ENCODE assay signal across 1 cellular context in the genomic region with DNA sequence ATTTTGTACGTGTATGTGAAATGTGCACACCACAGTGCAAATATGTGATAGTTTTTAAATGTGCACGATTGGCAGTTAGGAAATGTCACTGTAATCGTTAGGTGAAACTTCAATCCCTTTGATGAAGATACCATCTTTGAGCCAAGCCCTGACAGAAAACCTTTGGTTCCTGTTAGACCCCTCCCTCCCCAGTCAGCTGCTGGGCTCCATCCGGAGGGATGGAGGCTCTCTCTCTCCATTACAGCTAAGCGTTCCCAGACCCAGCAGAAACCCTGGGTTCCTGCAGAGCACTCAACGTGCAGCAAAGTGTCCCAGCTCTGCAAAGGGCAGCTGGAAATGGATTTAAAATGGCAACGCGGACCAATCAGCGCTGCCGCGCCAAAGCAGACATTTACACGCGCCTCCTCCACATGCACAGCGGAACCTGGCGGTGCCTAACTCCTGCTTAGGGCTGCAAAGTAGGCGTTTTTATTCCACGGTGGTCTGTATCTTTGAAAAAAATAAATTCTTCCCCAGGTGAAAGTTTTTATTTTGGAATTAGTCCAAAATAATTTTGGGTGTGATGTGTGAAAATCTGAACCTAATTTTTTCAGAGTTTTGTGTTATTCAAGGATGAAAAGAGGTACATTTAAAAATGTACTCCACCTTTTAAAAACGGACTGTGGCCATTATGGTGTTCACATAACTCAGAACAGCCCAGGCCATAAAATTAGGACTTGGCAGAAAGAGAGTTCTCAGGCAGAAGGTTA.
TF ChIP-seq lines count a peak whose summit lies in the region.

No MANE protein-coding gene starts in this region.

TF ChIP-seq in HepG2, 621 proteins besides CTCF, POLR2A, EP300 and RAD21 (continued from another document and continues in another):
- TF ChIP-seq, protein P1, sequence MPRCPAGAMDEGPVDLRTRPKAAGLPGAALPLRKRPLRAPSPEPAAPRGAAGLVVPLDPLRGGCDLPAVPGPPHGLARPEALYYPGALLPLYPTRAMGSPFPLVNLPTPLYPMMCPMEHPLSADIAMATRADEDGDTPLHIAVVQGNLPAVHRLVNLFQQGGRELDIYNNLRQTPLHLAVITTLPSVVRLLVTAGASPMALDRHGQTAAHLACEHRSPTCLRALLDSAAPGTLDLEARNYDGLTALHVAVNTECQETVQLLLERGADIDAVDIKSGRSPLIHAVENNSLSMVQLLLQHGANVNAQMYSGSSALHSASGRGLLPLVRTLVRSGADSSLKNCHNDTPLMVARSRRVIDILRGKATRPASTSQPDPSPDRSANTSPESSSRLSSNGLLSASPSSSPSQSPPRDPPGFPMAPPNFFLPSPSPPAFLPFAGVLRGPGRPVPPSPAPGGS (CRISPR knock-in tag; IDR thresholded peaks at IDR 0.05) = no peak
- TF ChIP-seq ZNF713 (CRISPR knock-in tag; IDR thresholded peaks at IDR 0.05) (no peak), ZMAT3 (CRISPR knock-in tag; conservative IDR thresholded peaks at IDR 0.05) (no peak; the same call in 1 of the 2 replicates), ZNF670 (CRISPR knock-in tag; IDR thresholded peaks at IDR 0.05; ENCODE audit: borderline replicate concordance) (no peak), TCF12 (IDR thresholded peaks at IDR 0.05) (no peak), TCF12 (CRISPR knock-in tag; IDR thresholded peaks at IDR 0.05) (no peak), PHF21A (CRISPR knock-in tag; IDR thresholded peaks at IDR 0.05) (peak; percentile 64), AGO1 (IDR thresholded peaks at IDR 0.05; ENCODE audit: low read depth, low read length, poor library complexity, severe bottlenecking) (no peak), MAZ (IDR thresholded peaks at IDR 0.05; ENCODE audit: borderline replicate concordance, low read depth, low read length) (no peak), MAZ (CRISPR knock-in tag; IDR thresholded peaks at IDR 0.05; ENCODE audit: low read depth) (no peak), ARNTL (CRISPR knock-in tag; IDR thresholded peaks at IDR 0.05) (peak; percentile 82; the same call in 1 of the 2 replicates), REPIN1 (CRISPR knock-in tag; IDR thresholded peaks at IDR 0.05; ENCODE audit: borderline replicate concordance, low read depth) (no peak; the same call in 1 of the 2 replicates), ZBTB20 (CRISPR knock-in tag; IDR thresholded peaks at IDR 0.05; ENCODE audit: borderline replicate concordance, low read depth) (0 out of 2 replicates have a peak, but pooled peaks have one; percentile 20), CCDC6 (CRISPR knock-in tag; IDR thresholded peaks at IDR 0.05) (no peak), MIER3 (CRISPR knock-in tag; IDR thresholded peaks at IDR 0.05; ENCODE audit: borderline replicate concordance) (no peak), NR2C2 (CRISPR knock-in tag; IDR thresholded peaks at IDR 0.05; ENCODE audit: borderline replicate concordance) (no peak; the same call in 1 of the 2 replicates), ZNF431 (CRISPR knock-in tag; IDR thresholded peaks at IDR 0.05; ENCODE audit: borderline replicate concordance, low read depth) (no peak; the same call in 1 of the 2 replicates), ZNF350 (CRISPR knock-in tag; IDR thresholded peaks at IDR 0.05; ENCODE audit: borderline replicate concordance, low read depth) (no peak), NFATC3 (CRISPR knock-in tag; IDR thresholded peaks at IDR 0.05) (no peak), MXI1 (IDR thresholded peaks at IDR 0.05; ENCODE audit: borderline replicate concordance, low read depth, low read length) (peak; percentile 77; the same call in 1 of the 3 replicates), RFX3 (CRISPR knock-in tag; IDR thresholded peaks at IDR 0.05) (no peak), ZNF331 (CRISPR knock-in tag; IDR thresholded peaks at IDR 0.05) (peak; percentile 85), KDM3A (CRISPR knock-in tag; IDR thresholded peaks at IDR 0.05; ENCODE audit: low read depth) (no peak), FIP1L1 (IDR thresholded peaks at IDR 0.05; ENCODE audit: borderline replicate concordance, insufficient read depth, low read depth, low read length) (no peak), RFX5 (IDR thresholded peaks at IDR 0.05; ENCODE audit: low read depth, low read length) (no peak), ZNF746 (CRISPR knock-in tag; IDR thresholded peaks at IDR 0.05) (no peak), SALL1 (CRISPR knock-in tag; IDR thresholded peaks at IDR 0.05) (peak; percentile 79), SMAD3 (CRISPR knock-in tag; IDR thresholded peaks at IDR 0.05) (no peak), JARID2 (CRISPR knock-in tag; IDR thresholded peaks at IDR 0.05; ENCODE audit: insufficient replicate concordance) (no peak), PRPF4 (IDR thresholded peaks at IDR 0.05; ENCODE audit: low read depth, low read length, poor library complexity, severe bottlenecking) (no peak), MYC (CRISPR knock-in tag; IDR thresholded peaks at IDR 0.05; ENCODE audit: borderline replicate concordance) (peak; percentile 86), KAT2B (IDR thresholded peaks at IDR 0.05; ENCODE audit: borderline replicate concordance, low read depth, low read length) (no peak), MLLT10 (CRISPR knock-in tag; IDR thresholded peaks at IDR 0.05) (no peak), ZNF589 (CRISPR knock-in tag; conservative IDR thresholded peaks at IDR 0.05) (no peak), SOX5 (CRISPR knock-in tag; IDR thresholded peaks at IDR 0.05; ENCODE audit: borderline replicate concordance) (no peak), ARNT2 (CRISPR knock-in tag; IDR thresholded peaks at IDR 0.05; ENCODE audit: low read depth) (peak; percentile 43; the same call in 1 of the 2 replicates), ZFP36L2 (CRISPR knock-in tag; IDR thresholded peaks at IDR 0.05) (no peak), NFIB (CRISPR knock-in tag; IDR thresholded peaks at IDR 0.05; ENCODE audit: borderline replicate concordance) (no peak), RFX1 (IDR thresholded peaks at IDR 0.05) (no peak), ZFP41 (CRISPR knock-in tag; IDR thresholded peaks at IDR 0.05; ENCODE audit: borderline replicate concordance) (no peak), MXD4 (CRISPR knock-in tag; IDR thresholded peaks at IDR 0.05) (no peak), CAMTA2 (CRISPR knock-in tag; IDR thresholded peaks at IDR 0.05; ENCODE audit: borderline replicate concordance) (no peak), SPEN (CRISPR knock-in tag; IDR thresholded peaks at IDR 0.05; ENCODE audit: low read depth) (no peak), ZSCAN20 (CRISPR knock-in tag; IDR thresholded peaks at IDR 0.05; ENCODE audit: borderline replicate concordance) (0 out of 2 replicates have a peak, but pooled peaks have one; percentile 52), SP2 (CRISPR knock-in tag; IDR thresholded peaks at IDR 0.05) (no peak)
- TF ChIP-seq, protein P2, sequence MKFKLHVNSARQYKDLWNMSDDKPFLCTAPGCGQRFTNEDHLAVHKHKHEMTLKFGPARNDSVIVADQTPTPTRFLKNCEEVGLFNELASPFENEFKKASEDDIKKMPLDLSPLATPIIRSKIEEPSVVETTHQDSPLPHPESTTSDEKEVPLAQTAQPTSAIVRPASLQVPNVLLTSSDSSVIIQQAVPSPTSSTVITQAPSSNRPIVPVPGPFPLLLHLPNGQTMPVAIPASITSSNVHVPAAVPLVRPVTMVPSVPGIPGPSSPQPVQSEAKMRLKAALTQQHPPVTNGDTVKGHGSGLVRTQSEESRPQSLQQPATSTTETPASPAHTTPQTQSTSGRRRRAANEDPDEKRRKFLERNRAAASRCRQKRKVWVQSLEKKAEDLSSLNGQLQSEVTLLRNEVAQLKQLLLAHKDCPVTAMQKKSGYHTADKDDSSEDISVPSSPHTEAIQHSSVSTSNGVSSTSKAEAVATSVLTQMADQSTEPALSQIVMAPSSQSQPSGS (CRISPR knock-in tag; IDR thresholded peaks at IDR 0.05) = no peak
- TF ChIP-seq, protein P3, sequence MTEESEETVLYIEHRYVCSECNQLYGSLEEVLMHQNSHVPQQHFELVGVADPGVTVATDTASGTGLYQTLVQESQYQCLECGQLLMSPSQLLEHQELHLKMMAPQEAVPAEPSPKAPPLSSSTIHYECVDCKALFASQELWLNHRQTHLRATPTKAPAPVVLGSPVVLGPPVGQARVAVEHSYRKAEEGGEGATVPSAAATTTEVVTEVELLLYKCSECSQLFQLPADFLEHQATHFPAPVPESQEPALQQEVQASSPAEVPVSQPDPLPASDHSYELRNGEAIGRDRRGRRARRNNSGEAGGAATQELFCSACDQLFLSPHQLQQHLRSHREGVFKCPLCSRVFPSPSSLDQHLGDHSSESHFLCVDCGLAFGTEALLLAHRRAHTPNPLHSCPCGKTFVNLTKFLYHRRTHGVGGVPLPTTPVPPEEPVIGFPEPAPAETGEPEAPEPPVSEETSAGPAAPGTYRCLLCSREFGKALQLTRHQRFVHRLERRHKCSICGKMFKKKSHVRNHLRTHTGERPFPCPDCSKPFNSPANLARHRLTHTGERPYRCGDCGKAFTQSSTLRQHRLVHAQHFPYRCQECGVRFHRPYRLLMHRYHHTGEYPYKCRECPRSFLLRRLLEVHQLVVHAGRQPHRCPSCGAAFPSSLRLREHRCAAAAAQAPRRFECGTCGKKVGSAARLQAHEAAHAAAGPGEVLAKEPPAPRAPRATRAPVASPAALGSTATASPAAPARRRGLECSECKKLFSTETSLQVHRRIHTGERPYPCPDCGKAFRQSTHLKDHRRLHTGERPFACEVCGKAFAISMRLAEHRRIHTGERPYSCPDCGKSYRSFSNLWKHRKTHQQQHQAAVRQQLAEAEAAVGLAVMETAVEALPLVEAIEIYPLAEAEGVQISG (CRISPR knock-in tag; IDR thresholded peaks at IDR 0.05) = peak; percentile 70
- TF ChIP-seq, protein P4, sequence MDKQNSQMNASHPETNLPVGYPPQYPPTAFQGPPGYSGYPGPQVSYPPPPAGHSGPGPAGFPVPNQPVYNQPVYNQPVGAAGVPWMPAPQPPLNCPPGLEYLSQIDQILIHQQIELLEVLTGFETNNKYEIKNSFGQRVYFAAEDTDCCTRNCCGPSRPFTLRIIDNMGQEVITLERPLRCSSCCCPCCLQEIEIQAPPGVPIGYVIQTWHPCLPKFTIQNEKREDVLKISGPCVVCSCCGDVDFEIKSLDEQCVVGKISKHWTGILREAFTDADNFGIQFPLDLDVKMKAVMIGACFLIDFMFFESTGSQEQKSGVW (CRISPR knock-in tag; IDR thresholded peaks at IDR 0.05; ENCODE audit: borderline replicate concordance) = no peak
- TF ChIP-seq, protein P5, sequence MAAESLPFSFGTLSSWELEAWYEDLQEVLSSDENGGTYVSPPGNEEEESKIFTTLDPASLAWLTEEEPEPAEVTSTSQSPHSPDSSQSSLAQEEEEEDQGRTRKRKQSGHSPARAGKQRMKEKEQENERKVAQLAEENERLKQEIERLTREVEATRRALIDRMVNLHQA (CRISPR knock-in tag; IDR thresholded peaks at IDR 0.05) = no peak
- TF ChIP-seq, protein P6, sequence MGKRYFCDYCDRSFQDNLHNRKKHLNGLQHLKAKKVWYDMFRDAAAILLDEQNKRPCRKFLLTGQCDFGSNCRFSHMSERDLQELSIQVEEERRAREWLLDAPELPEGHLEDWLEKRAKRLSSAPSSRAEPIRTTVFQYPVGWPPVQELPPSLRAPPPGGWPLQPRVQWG (CRISPR knock-in tag; IDR thresholded peaks at IDR 0.05; ENCODE audit: borderline replicate concordance, low read depth) = no peak
- TF ChIP-seq, protein P7, sequence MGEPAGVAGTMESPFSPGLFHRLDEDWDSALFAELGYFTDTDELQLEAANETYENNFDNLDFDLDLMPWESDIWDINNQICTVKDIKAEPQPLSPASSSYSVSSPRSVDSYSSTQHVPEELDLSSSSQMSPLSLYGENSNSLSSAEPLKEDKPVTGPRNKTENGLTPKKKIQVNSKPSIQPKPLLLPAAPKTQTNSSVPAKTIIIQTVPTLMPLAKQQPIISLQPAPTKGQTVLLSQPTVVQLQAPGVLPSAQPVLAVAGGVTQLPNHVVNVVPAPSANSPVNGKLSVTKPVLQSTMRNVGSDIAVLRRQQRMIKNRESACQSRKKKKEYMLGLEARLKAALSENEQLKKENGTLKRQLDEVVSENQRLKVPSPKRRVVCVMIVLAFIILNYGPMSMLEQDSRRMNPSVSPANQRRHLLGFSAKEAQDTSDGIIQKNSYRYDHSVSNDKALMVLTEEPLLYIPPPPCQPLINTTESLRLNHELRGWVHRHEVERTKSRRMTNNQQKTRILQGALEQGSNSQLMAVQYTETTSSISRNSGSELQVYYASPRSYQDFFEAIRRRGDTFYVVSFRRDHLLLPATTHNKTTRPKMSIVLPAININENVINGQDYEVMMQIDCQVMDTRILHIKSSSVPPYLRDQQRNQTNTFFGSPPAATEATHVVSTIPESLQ (CRISPR knock-in tag; conservative IDR thresholded peaks at IDR 0.05) = 0 out of 2 replicates have a peak, but pooled peaks have one; percentile 45
- TF ChIP-seq, protein P8, sequence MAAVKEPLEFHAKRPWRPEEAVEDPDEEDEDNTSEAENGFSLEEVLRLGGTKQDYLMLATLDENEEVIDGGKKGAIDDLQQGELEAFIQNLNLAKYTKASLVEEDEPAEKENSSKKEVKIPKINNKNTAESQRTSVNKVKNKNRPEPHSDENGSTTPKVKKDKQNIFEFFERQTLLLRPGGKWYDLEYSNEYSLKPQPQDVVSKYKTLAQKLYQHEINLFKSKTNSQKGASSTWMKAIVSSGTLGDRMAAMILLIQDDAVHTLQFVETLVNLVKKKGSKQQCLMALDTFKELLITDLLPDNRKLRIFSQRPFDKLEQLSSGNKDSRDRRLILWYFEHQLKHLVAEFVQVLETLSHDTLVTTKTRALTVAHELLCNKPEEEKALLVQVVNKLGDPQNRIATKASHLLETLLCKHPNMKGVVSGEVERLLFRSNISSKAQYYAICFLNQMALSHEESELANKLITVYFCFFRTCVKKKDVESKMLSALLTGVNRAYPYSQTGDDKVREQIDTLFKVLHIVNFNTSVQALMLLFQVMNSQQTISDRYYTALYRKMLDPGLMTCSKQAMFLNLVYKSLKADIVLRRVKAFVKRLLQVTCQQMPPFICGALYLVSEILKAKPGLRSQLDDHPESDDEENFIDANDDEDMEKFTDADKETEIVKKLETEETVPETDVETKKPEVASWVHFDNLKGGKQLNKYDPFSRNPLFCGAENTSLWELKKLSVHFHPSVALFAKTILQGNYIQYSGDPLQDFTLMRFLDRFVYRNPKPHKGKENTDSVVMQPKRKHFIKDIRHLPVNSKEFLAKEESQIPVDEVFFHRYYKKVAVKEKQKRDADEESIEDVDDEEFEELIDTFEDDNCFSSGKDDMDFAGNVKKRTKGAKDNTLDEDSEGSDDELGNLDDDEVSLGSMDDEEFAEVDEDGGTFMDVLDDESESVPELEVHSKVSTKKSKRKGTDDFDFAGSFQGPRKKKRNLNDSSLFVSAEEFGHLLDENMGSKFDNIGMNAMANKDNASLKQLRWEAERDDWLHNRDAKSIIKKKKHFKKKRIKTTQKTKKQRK (IDR thresholded peaks at IDR 0.05; ENCODE audit: low read length) = no peak
- TF ChIP-seq, protein P9, sequence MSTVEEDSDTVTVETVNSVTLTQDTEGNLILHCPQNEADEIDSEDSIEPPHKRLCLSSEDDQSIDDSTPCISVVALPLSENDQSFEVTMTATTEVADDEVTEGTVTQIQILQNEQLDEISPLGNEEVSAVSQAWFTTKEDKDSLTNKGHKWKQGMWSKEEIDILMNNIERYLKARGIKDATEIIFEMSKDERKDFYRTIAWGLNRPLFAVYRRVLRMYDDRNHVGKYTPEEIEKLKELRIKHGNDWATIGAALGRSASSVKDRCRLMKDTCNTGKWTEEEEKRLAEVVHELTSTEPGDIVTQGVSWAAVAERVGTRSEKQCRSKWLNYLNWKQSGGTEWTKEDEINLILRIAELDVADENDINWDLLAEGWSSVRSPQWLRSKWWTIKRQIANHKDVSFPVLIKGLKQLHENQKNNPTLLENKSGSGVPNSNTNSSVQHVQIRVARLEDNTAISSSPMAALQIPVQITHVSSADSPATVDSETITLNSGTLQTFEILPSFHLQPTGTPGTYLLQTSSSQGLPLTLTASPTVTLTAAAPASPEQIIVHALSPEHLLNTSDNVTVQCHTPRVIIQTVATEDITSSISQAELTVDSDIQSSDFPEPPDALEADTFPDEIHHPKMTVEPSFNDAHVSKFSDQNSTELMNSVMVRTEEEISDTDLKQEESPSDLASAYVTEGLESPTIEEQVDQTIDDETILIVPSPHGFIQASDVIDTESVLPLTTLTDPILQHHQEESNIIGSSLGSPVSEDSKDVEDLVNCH (CRISPR knock-in tag; IDR thresholded peaks at IDR 0.05) = no peak
